ENCODE assay signal across 9 cellular contexts in genomic region chr13:69226427-69226826, GRCh38.
"Had no signal": no experiment of that assay in that cellular context is flagged by ENCODE, and none has a peak within 500 bp of the region (broad histone marks: within the 10 kb centered on the region; RNA-seq: fewer than 3 reads in every experiment).

No MANE protein-coding gene starts in this region.

- ATAC-seq: GM23338, K562 had no signal

- H3K4me3 ChIP-seq: GM23338, K562 had no signal

- DNase-seq: H9, HCEC 1CT, HFFc6, IMR-90 had no signal

- FAIRE-seq: H1, H54, K562 had no signal

- H3K27ac ChIP-seq: HL-60 had no signal

- H3K4me2 ChIP-seq: GM23338 had no signal
